In the genomic region with DNA sequence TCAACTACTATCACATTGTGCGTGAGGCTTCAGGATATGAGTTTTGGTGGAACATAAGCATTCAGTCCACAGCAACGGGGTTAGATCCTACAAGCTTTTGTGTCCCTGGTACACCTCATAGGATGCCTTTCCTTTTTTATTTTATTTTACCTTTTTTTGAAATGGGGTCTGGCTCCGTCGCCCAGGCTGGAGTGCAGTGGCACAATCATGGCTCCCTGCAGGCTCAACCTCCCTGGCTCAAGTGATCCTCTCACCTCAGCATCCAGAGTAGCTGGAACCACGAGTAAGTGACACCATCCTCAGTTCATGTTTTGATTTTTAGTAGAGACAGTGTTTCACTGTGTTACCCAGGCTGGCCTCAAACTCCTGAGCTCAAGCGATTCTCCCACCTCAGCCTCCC, we compare ENCODE assay signal across 1 cellular context.
TF ChIP-seq lines count a peak whose summit lies in the region.

No MANE protein-coding gene starts in this region.

TF ChIP-seq in IMR-90, 13 proteins besides CTCF, POLR2A, EP300 and RAD21:
- TF ChIP-seq RFX5 (IDR thresholded peaks at IDR 0.05; ENCODE audit: low read depth, low read length) (no peak), ELK1 (IDR thresholded peaks at IDR 0.05; ENCODE audit: borderline replicate concordance, low read depth, low read length) (no peak), NFE2L2 (IDR thresholded peaks at IDR 0.05; ENCODE audit: low read depth, low read length) (no peak)
